29 cellular contexts compared by ENCODE assay signal in the genomic region with DNA sequence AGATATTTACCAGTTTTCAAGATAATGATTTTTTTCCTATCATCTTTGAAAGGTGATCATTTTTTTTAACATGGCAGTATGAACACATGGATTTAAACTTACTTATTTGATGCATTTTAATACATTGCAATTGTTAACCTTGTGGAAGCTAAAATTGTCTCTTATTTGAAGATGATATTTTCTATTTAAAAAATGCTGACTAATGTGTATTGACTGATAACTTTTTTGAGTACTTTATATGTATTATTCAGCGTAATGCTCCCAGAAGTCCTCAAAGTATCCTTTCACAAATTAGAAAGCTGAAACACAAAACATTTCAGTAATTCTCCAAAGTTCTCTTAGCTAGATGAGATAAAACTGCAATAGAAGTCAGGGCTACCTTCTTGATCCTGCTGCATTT.
"Had no signal": no experiment of that assay in that cellular context is flagged by ENCODE, and none has a peak within 500 bp of the region (broad histone marks: within the 10 kb centered on the region; RNA-seq: fewer than 3 reads in every experiment).

No MANE protein-coding gene starts in this region.

- H3K4me2 ChIP-seq: smooth muscle cell had no signal

- FAIRE-seq: pancreas, urothelium cell line had no signal

- H3K4me1 ChIP-seq: pancreas, prostate gland, right atrium auricular region, spleen, suprapubic skin, testis, tibial artery, transverse colon, vagina had no signal

- ATAC-seq: naive thymus-derived CD8-positive, alpha-beta T cell; natural killer cell treated with Interleukin-12 subunit alpha and Interleukin-12 subunit beta and Interleukin-15 and Interleukin-18, amount 100 ng/mL, for 72 hours; pancreas; sciatic nerve; stimulated activated memory B cell treated with anti-CD40 and anti-IgM and Interleukin-4, amounts not matched to agents 10 μg/mL and 1 μg/mL and 100 μg/mL, for 72 hours; stimulated activated naive CD8-positive, alpha-beta T cell treated with anti-CD3 and anti-CD28 coated beads, Interleukin-15, amount 100 ng/mL, for 72 hours; stimulated activated naive CD8-positive, alpha-beta T cell treated with anti-CD3 and anti-CD28 coated beads, Interleukin-15, Interleukin-2, amounts not matched to agents 100 U/mL and 50 U/mL, for 24 hours had no signal

- H3K9me3 ChIP-seq: neutrophil, pancreas, prostate gland, right atrium auricular region, suprapubic skin, testis, tibial artery, transverse colon, vagina had no signal

- DNase-seq: naive thymus-derived CD8-positive, alpha-beta T cell; nephron progenitor cell; nucleus accumbens; pancreas; retina; spleen; stimulated activated CD4-positive, alpha-beta T cell treated with anti-CD3 and anti-CD28 coated beads, Interleukin-12 subunit alpha, Interleukin-12 subunit beta, amount 100 ng/mL, for 4 hours; stimulated activated CD4-positive, alpha-beta T cell treated with anti-CD3 and anti-CD28 coated beads, Interleukin-1b, Interleukin-23, amount 100 ng/mL, for 48 hours; stimulated activated CD4-positive, alpha-beta T cell treated with anti-CD3 and anti-CD28 coated beads, Interleukin-4, amount 100 ng/mL, for 1 hour; stimulated activated CD4-positive, alpha-beta T cell treated with anti-CD3 and anti-CD28 coated beads, Interleukin-4, amount 100 ng/mL, for 4 hours; stimulated activated CD8-positive, alpha-beta memory T cell treated with anti-CD3 and anti-CD28 coated beads, Interleukin-4, amount 100 ng/mL, for 48 hours; stimulated activated naive CD4-positive, alpha-beta T cell; stimulated activated naive CD8-positive, alpha-beta T cell treated with anti-CD3 and anti-CD28 coated beads, Interleukin-15, amount 100 ng/mL, for 72 hours; stimulated activated naive CD8-positive, alpha-beta T cell treated with anti-CD3 and anti-CD28 coated beads, Interleukin-15, Interleukin-2, amounts not matched to agents 100 U/mL and 50 U/mL, for 24 hours; substantia nigra; testis; tibial artery; transverse colon had no signal

- H3K36me3 ChIP-seq: neutrophil, pancreas, prostate gland, right atrium auricular region, spleen, suprapubic skin, tibial artery, transverse colon, vagina had no signal

- H3K4me3 ChIP-seq: pancreas, prostate gland, right atrium auricular region, skin epidermis, smooth muscle cell, spleen, suprapubic skin, testis, tibial artery, transverse colon, vagina had no signal

- H3K27me3 ChIP-seq: neutrophil, pancreas, right atrium auricular region, spleen, suprapubic skin, testis, tibial artery, transverse colon, vagina had no signal

- H3K27ac ChIP-seq: neutrophil, pancreas, prostate gland, right atrium auricular region, skin epidermis, spleen, suprapubic skin, testis, tibial artery, transverse colon, vagina had no signal
